ENCODE assay signal across 16 cellular contexts in genomic region chr1:198848206-198848605, GRCh38.
A peak's percentile ranks its signal among the peaks of the same experiment; 100 is the strongest.
DNase-seq lines count a peak whose midpoint lies in the region; ATAC-seq and TF ChIP-seq lines count a peak whose summit lies in the region.
"Had no signal": no experiment of that assay in that cellular context is flagged by ENCODE, and none has a peak within 500 bp of the region (broad histone marks: within the 10 kb centered on the region; RNA-seq: fewer than 3 reads in every experiment).

No MANE protein-coding gene starts in this region.

- H3K4me1 ChIP-seq in thyroid gland, result no peaks in the 10 kb centered on the region

- no peaks in the 10 kb centered on the region for H3K9me3 ChIP-seq in thyroid gland

- TF ChIP-seq CTCF in brain (conservative IDR thresholded peaks at IDR 0.05), result no peak
- TF ChIP-seq CTCF in nephron (IDR thresholded peaks at IDR 0.05; ENCODE audit: unreplicated experiment in 3 of 3), result no peak
- no peak for TF ChIP-seq CTCF in HFFc6 (IDR thresholded peaks at IDR 0.05)
- TF ChIP-seq CTCF in thyroid gland (IDR thresholded peaks at IDR 0.05), result no peak

- ATAC-seq in GM21825 (IDR thresholded peaks at IDR 0.05; ENCODE audit: unreplicated experiment), result no peak

- no peaks in the 10 kb centered on the region for H3K27me3 Mint-ChIP-seq in brain
- H3K27me3 Mint-ChIP-seq in nephron (ENCODE audit: low read depth), result peaks cover 3% of the 10 kb centered on the region
- no peaks in the 10 kb centered on the region for H3K27me3 Mint-ChIP-seq in HFFc6 (ENCODE audit: insufficient read depth)
- H3K27me3 Mint-ChIP-seq: IgD-negative memory B cell had no signal

- no peak overlapping the region for H3K27ac ChIP-seq in thyroid gland

- H3K27me3 ChIP-seq in thyroid gland, result no peaks in the 10 kb centered on the region

- no peaks in the 10 kb centered on the region for H3K36me3 ChIP-seq in thyroid gland

- intact Hi-C loops in thyroid gland (cut with DNase I), result no loop called here

- no peak for TF ChIP-seq POLR2A in thyroid gland (IDR thresholded peaks at IDR 0.05)

- 65 to 91% methylated on average over 1 of the region's 1 CpG for WGBS in thyroid gland, 2 donors

- POLR2A ChIA-PET in HEK293T (lab: Yijun Ruan, JAX), result no interaction called here

- H3K4me1 Mint-ChIP-seq in brain (peaks cover 36% of the 10 kb centered on the region), nephron (peaks cover 35% of the 10 kb centered on the region), HFFc6 (ENCODE audit: low read depth) (peaks cover 45% of the 10 kb centered on the region)
- H3K4me1 Mint-ChIP-seq: IgD-negative memory B cell had no signal

- H3K27ac Mint-ChIP-seq in brain (peak overlapping the region in 4 of 5 experiments; percentile 70 to 92 (median 75)), nephron (peak overlapping the region; percentile 65 to 97 (median 94)), HFFc6 (no peak overlapping the region)
- H3K27ac Mint-ChIP-seq: IgD-negative memory B cell had no signal

- peak; percentile 14 for DNase-seq in HEK293T (ENCODE audit: extremely low spot score)
- DNase-seq in NCI-H69 (lab: John Stamatoyannopoulos, UW), result peak; percentile 30
- no peak for DNase-seq in HFFc6
- no peak for DNase-seq in thyroid gland
- DNase-seq: Kasumi-1; NCI-H1930; NCI-H226; NCI-H524 treated with DMSO at 0.1 percent for 48 hours; NK-92 treated with Interleukin-12 subunit alpha and Interleukin-12 subunit beta, amount 100 ng/mL, for 24 hours; OCI-M1; RPMI8226; SIG-M5 had no signal

- no peak overlapping the region for H3K4me3 Mint-ChIP-seq in brain
- H3K4me3 Mint-ChIP-seq in nephron, result no peak overlapping the region
- H3K4me3 Mint-ChIP-seq in HFFc6, result no peak overlapping the region
- H3K4me3 Mint-ChIP-seq: IgD-negative memory B cell had no signal

- H3K36me3 Mint-ChIP-seq in brain (peaks cover 64% of the 10 kb centered on the region), nephron (ENCODE audit: low read depth) (peaks cover 55% of the 10 kb centered on the region), HFFc6 (ENCODE audit: low read depth) (peaks cover 50% of the 10 kb centered on the region)
- H3K36me3 Mint-ChIP-seq: IgD-negative memory B cell had no signal

- H3K9me3 Mint-ChIP-seq in brain, result peaks cover 0 to 3% (median 0%) of the 10 kb centered on the region in 5 experiments
- H3K9me3 Mint-ChIP-seq in nephron, result peaks cover 10% of the 10 kb centered on the region
- no peaks in the 10 kb centered on the region for H3K9me3 Mint-ChIP-seq in HFFc6
- H3K9me3 Mint-ChIP-seq: IgD-negative memory B cell had no signal

- CTCF ChIA-PET in HEK293T (lab: Yijun Ruan, JAX), result no interaction called here

- H3K4me3 ChIP-seq in thyroid gland (replicated peaks in 1 of 3), result no peak overlapping the region

TF ChIP-seq in HEK293T, 16 proteins besides CTCF, POLR2A, EP300 and RAD21:
- TF ChIP-seq BHLHE40 (IDR thresholded peaks at IDR 0.05; ENCODE audit: borderline replicate concordance) (no peak), L3MBTL2 (conservative IDR thresholded peaks at IDR 0.05) (no peak)
- TF ChIP-seq, protein P1, sequence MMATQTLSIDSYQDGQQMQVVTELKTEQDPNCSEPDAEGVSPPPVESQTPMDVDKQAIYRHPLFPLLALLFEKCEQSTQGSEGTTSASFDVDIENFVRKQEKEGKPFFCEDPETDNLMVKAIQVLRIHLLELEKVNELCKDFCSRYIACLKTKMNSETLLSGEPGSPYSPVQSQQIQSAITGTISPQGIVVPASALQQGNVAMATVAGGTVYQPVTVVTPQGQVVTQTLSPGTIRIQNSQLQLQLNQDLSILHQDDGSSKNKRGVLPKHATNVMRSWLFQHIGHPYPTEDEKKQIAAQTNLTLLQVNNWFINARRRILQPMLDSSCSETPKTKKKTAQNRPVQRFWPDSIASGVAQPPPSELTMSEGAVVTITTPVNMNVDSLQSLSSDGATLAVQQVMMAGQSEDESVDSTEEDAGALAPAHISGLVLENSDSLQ (IDR thresholded peaks at IDR 0.05), result peak; percentile 90
TF ChIP-seq in HEK293T: peak in this region for 1.

Comparison
In these comparisons a context has a peak if more than half of its experiments do, and no peak if none do; other contexts are left out.
1. DNase-seq: peak in HEK293T (single experiment) and NCI-H69 (single experiment); none in HFFc6 (single experiment) and thyroid gland (0 of 2).